8 cellular contexts compared by ENCODE assay signal in genomic region chrX:125203737-125204578, GRCh38.
DNase-seq lines count a peak whose midpoint lies in the region; ATAC-seq and TF ChIP-seq lines count a peak whose summit lies in the region.

No MANE protein-coding gene starts in this region.

- peak; percentile 43 for ATAC-seq in upper lobe of right lung

- peak overlapping the region; percentile 16 to 75 (median 52) for H3K4me3 ChIP-seq in dorsolateral prefrontal cortex
- peak overlapping the region; percentile 39 for H3K4me3 ChIP-seq in upper lobe of right lung

- intact Hi-C loops in dorsolateral prefrontal cortex (cut with DNase I), result no loop called here
- intact Hi-C loops in upper lobe of right lung (cut with DNase I), result no loop called here

- H3K27me3 Mint-ChIP-seq in mesothelial cell of epicardium (ENCODE audit: low read depth), result peaks cover 74% of the 10 kb centered on the region

- peak overlapping the region; percentile 93 for H3K4me3 Mint-ChIP-seq in mesothelial cell of epicardium

- no peaks in the 10 kb centered on the region for H3K9me3 Mint-ChIP-seq in mesothelial cell of epicardium

- TF ChIP-seq CTCF in dorsolateral prefrontal cortex (IDR thresholded peaks at IDR 0.05 in 54 of 56, conservative IDR thresholded peaks at IDR 0.05 in 2 of 56; ENCODE audit: low read depth in 1 of 56, partially characterized antibody in 56 of 56) (no peak), mesothelial cell of epicardium (IDR thresholded peaks at IDR 0.05; ENCODE audit: unreplicated experiment) (no peak), upper lobe of right lung (IDR thresholded peaks at IDR 0.05) (no peak)

- DNase-seq in ELF-1 (ENCODE audit: low read depth, low spot score) (peak; percentile 83), NCI-H748 treated with DMSO at 0.1 percent for 48 hours (lab: John Stamatoyannopoulos, UW) (peak; percentile 37), dorsolateral prefrontal cortex (peak in 6 of 10 donors; percentile 13 to 59 (median 44)), mesothelial cell of epicardium (ENCODE audit: low spot score in 2 of 2, unreplicated experiment in 2 of 2) (peak; percentile 36 to 65), upper lobe of right lung (peak; percentile 56), OCI-M2 (lab: John Stamatoyannopoulos, UW; ENCODE audit: unreplicated experiment) (no peak), 8988T (no peak), DMS79 (lab: John Stamatoyannopoulos, UW) (no peak)

- H3K4me1 Mint-ChIP-seq in mesothelial cell of epicardium, result peaks cover 31% of the 10 kb centered on the region

- H3K4me1 ChIP-seq in upper lobe of right lung, result no peaks in the 10 kb centered on the region

- H3K36me3 Mint-ChIP-seq in mesothelial cell of epicardium, result no peaks in the 10 kb centered on the region

- H3K27me3 ChIP-seq in dorsolateral prefrontal cortex (peaks cover 0 to 72% (median 21%) of the 10 kb centered on the region in 45 donors), upper lobe of right lung (no peaks in the 10 kb centered on the region)

- H3K27ac ChIP-seq in dorsolateral prefrontal cortex, result peak overlapping the region in 26 of 59 donors; percentile 14 to 79 (median 52)
- no peak overlapping the region for H3K27ac ChIP-seq in upper lobe of right lung

- peak overlapping the region; percentile 76 for H3K27ac Mint-ChIP-seq in mesothelial cell of epicardium

- H3K9me3 ChIP-seq in upper lobe of right lung, result no peaks in the 10 kb centered on the region

- no peaks in the 10 kb centered on the region for H3K36me3 ChIP-seq in upper lobe of right lung

Comparison
In these comparisons a context has a peak if more than half of its experiments do, and no peak if none do; other contexts are left out.
1. DNase-seq: peak in ELF-1 (single experiment), NCI-H748 treated with DMSO at 0.1 percent for 48 hours (single experiment), dorsolateral prefrontal cortex (6 of 10), mesothelial cell of epicardium (2 of 2) and upper lobe of right lung (single experiment); none in OCI-M2 (single experiment), 8988T (single experiment) and DMS79 (single experiment).